8 cellular contexts compared by ENCODE assay signal in the genomic region with DNA sequence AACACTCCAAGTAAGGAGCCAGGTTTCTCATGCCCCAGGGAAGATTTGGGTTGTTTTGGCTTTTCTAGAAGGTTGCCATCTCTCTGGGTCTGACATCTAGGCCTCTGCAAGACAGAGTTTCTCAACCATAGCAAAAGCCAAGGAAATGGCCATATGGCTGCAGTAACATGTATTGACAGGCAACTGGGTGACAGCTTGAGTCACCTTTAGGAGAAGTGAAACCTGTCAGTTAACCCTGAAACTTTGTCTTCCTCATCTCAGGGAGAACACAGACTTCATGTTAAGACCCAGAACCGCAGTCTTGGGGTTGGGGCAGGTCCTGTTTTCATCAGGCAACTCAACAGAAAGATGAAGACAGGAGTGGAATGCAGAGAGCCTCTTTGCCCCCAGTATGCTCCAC. TPM values are rescaled to one million over a fixed set of nuclear protein-coding genes. Genes with fewer than 3 reads are reported as not detected.
A peak's percentile ranks its signal among the peaks of the same experiment; 100 is the strongest.
DNase-seq lines count a peak whose midpoint lies in the region; ATAC-seq and TF ChIP-seq lines count a peak whose summit lies in the region.

No MANE protein-coding gene starts in this region.

- no peaks in the 10 kb centered on the region for H3K36me3 ChIP-seq in heart left ventricle
- no peaks in the 10 kb centered on the region for H3K36me3 ChIP-seq in aorta (ENCODE audit: control insufficient read depth in 1 of 2, insufficient read depth in 2 of 2, low read length in 1 of 2)
- no peaks in the 10 kb centered on the region for H3K36me3 ChIP-seq in SJCRH30

- no peak for ATAC-seq in heart left ventricle
- peak; percentile 91 for ATAC-seq in HG03039 (IDR thresholded peaks at IDR 0.05; ENCODE audit: unreplicated experiment)
- ATAC-seq in aorta (ENCODE audit: low FRiP score): no peak
- no peak for ATAC-seq in activated naive CD8-positive, alpha-beta T cell treated with anti-CD3 and anti-CD28 coated beads, Interleukin-2, amount 50 U/mL, for 24 hours

- peaks cover 3% of the 10 kb centered on the region for H3K4me1 Mint-ChIP-seq in activated naive CD8-positive, alpha-beta T cell treated with anti-CD3 and anti-CD28 coated beads, Interleukin-2, amount 50 U/mL, for 24 hours

- H3K27ac Mint-ChIP-seq in activated naive CD8-positive, alpha-beta T cell treated with anti-CD3 and anti-CD28 coated beads, Interleukin-2, amount 50 U/mL, for 24 hours: no peak overlapping the region

- intact Hi-C loops in heart left ventricle (cut with DNase I) (loop anchor here in 7 of 10 donors (2.0 to 10.0 kb wide), 6 partner anchors 41 to 379 kb away; a partner anchor contains a TSS), cardiac septum (cut with DNase I) (loop anchor here (5.0 kb wide), 1 partner anchor 46 kb away; a partner anchor contains a TSS), aorta (cut with DNase I) (no loop called here)

- peak overlapping the region in 9 of 12 donors; percentile 13 to 78 (median 52) for H3K27ac ChIP-seq in heart left ventricle
- H3K27ac ChIP-seq in aorta (ENCODE audit: low read depth in 1 of 2, low read length in 2 of 2): peak overlapping the region; percentile 2 to 3
- no peak overlapping the region for H3K27ac ChIP-seq in SJCRH30

- 72 to 88% (median 78%) methylated on average over 1 of the region's 1 CpG for WGBS in heart left ventricle, 4 donors
- 86 to 94% methylated on average over 1 of the region's 1 CpG for WGBS in aorta, 2 donors

- peaks cover 2% of the 10 kb centered on the region for H3K36me3 Mint-ChIP-seq in activated naive CD8-positive, alpha-beta T cell treated with anti-CD3 and anti-CD28 coated beads, Interleukin-2, amount 50 U/mL, for 24 hours (ENCODE audit: low read depth)

- peaks cover 31% of the 10 kb centered on the region for H3K9me3 Mint-ChIP-seq in activated naive CD8-positive, alpha-beta T cell treated with anti-CD3 and anti-CD28 coated beads, Interleukin-2, amount 50 U/mL, for 24 hours

- H3K4me1 ChIP-seq in heart left ventricle (peaks cover 0 to 29% (median 18%) of the 10 kb centered on the region in 12 donors), aorta (ENCODE audit: control insufficient read depth in 1 of 2, insufficient read depth in 2 of 2, low read length in 2 of 2) (peaks cover 0 to 2% of the 10 kb centered on the region in 2 donors), SJCRH30 (no peaks in the 10 kb centered on the region)

- peaks cover 6% of the 10 kb centered on the region for H3K27me3 Mint-ChIP-seq in activated naive CD8-positive, alpha-beta T cell treated with anti-CD3 and anti-CD28 coated beads, Interleukin-2, amount 50 U/mL, for 24 hours

- no peak for DNase-seq in heart left ventricle
- DNase-seq in cardiac septum (ENCODE audit: low spot score): no peak
- DNase-seq in SIG-M5 treated with dmso at 0.1 percent for 504 hours (lab: John Stamatoyannopoulos, UW; ENCODE audit: unreplicated experiment): peak; percentile 94
- DNase-seq in aorta: no peak
- no peak for DNase-seq in SJCRH30
- no peak for DNase-seq in DMS79 treated with DMSO at 0.1 percent for 48 hours (lab: John Stamatoyannopoulos, UW)
- no peak for DNase-seq in activated naive CD8-positive, alpha-beta T cell treated with anti-CD3 and anti-CD28 coated beads, Interleukin-2, amount 50 U/mL, for 24 hours

- H3K27me3 ChIP-seq in heart left ventricle: no peaks in the 10 kb centered on the region
- no peaks in the 10 kb centered on the region for H3K27me3 ChIP-seq in aorta (ENCODE audit: control insufficient read depth in 1 of 2, insufficient read depth in 2 of 2, low read length in 1 of 2)
- no peaks in the 10 kb centered on the region for H3K27me3 ChIP-seq in SJCRH30

- H3K9me3 ChIP-seq in heart left ventricle (peaks cover 0 to 26% (median 11%) of the 10 kb centered on the region in 12 donors), aorta (ENCODE audit: control insufficient read depth, low read length) (no peaks in the 10 kb centered on the region), SJCRH30 (replicated peaks) (no peaks in the 10 kb centered on the region; the same call in 1 of the 2 replicates)

- no peak for TF ChIP-seq CTCF in heart left ventricle (IDR thresholded peaks at IDR 0.05)

- TF ChIP-seq POLR2A in heart left ventricle (IDR thresholded peaks at IDR 0.05): no peak

- H3K4me3 Mint-ChIP-seq in activated naive CD8-positive, alpha-beta T cell treated with anti-CD3 and anti-CD28 coated beads, Interleukin-2, amount 50 U/mL, for 24 hours: no peak overlapping the region

- H3K4me3 ChIP-seq in heart left ventricle: no peak overlapping the region
- H3K4me3 ChIP-seq in aorta (ENCODE audit: low read length in 2 of 2): no peak overlapping the region
- no peak overlapping the region for H3K4me3 ChIP-seq in SJCRH30

RNA-seq across cellular contexts. Expression of a gene that starts 46.0 kb away (rescaled TPM):
- total RNA-seq in heart left ventricle: 10 to 100 TPM; 11.9 to 49.1 (median 26.5) TPM
- 10 to 100 TPM in 1 of 2 donors, 1 to 10 TPM in 1; 6.0 to 13.7 TPM for polyA plus RNA-seq in heart left ventricle
- total RNA-seq in cardiac septum: 33.8 TPM
- 10 to 100 TPM; 11.6 to 24.8 TPM for total RNA-seq in aorta
- polyA plus RNA-seq in aorta: 1 to 10 TPM; 3.0 to 6.3 TPM
- total RNA-seq in SJCRH30 (2014; rRNA removed; shearing (Covaris generic)): not detected in 2 replicates

Comparison
In these comparisons a context has a peak if more than half of its experiments do, and no peak if none do; other contexts are left out.
1. RNA of a gene that starts 46.0 kb away (total RNA-seq): 33.8 TPM in cardiac septum (single experiment), 11.9 to 49.1 TPM in heart left ventricle and 11.6 to 24.8 TPM in aorta; not detected in SJCRH30; every median in the first group is over 10 times any median in the second.
2. intact Hi-C loops: an anchor here in heart left ventricle (2.0 to 10.0 kb wide) and cardiac septum (5.0 kb wide); none called in aorta.